Comparison of ENCODE assay signal across 8 cellular contexts in genomic region chr14:61281911-61282310, GRCh38. TPM values are rescaled to one million over a fixed set of nuclear protein-coding genes. Genes with fewer than 3 reads are reported as not detected.
DNase-seq lines count a peak whose midpoint lies in the region; ATAC-seq and TF ChIP-seq lines count a peak whose summit lies in the region.

No MANE protein-coding gene starts in this region.

- no peaks in the 10 kb centered on the region for H3K27me3 ChIP-seq in CD8-positive, alpha-beta memory T cell (ENCODE audit: insufficient read depth, low read length, poor library complexity, severe bottlenecking)
- peaks cover 0 to 23% (median 0%) of the 10 kb centered on the region in 4 donors for H3K27me3 ChIP-seq in esophagus squamous epithelium

- no peaks in the 10 kb centered on the region for H3K36me3 ChIP-seq in CD8-positive, alpha-beta memory T cell (ENCODE audit: insufficient read depth, low read length)
- no peaks in the 10 kb centered on the region for H3K36me3 ChIP-seq in esophagus squamous epithelium

- no peak for TF ChIP-seq POLR2A in esophagus squamous epithelium (IDR thresholded peaks at IDR 0.05)

- H3K27ac Mint-ChIP-seq in CD8-positive, alpha-beta memory T cell, result peak overlapping the region in 2 of 8 donors; percentile 69 to 83
- H3K27ac Mint-ChIP-seq in osteocyte (ENCODE audit: unreplicated experiment), result peak overlapping the region; percentile 78

- peaks cover 29 to 52% (median 35%) of the 10 kb centered on the region in 3 donors for H3K4me1 Mint-ChIP-seq in CD8-positive, alpha-beta memory T cell
- H3K4me1 Mint-ChIP-seq in osteocyte (ENCODE audit: unreplicated experiment), result peaks cover 22% of the 10 kb centered on the region

- POLR2A ChIA-PET in CD8-positive, alpha-beta memory T cell (lab: Charles Lee), result interaction anchor here (2.0 kb wide), 1 partner anchor 170 kb away, joined by 10 read pairs; no protein-coding TSS in a partner anchor

- no peak for TF ChIP-seq CTCF in esophagus squamous epithelium (IDR thresholded peaks at IDR 0.05)
- no peak for TF ChIP-seq CTCF in osteocyte (IDR thresholded peaks at IDR 0.05)

- H3K27ac ChIP-seq in CD8-positive, alpha-beta memory T cell (ENCODE audit: low read depth, low read length), result no peak overlapping the region
- H3K27ac ChIP-seq in esophagus squamous epithelium, result peak overlapping the region in 3 of 4 donors; percentile 92 to 98 (median 98)

- peaks cover 0 to 2% of the 10 kb centered on the region in 2 donors for H3K27me3 Mint-ChIP-seq in CD8-positive, alpha-beta memory T cell
- H3K27me3 Mint-ChIP-seq in osteocyte (ENCODE audit: unreplicated experiment), result no peaks in the 10 kb centered on the region

- H3K4me3 ChIP-seq in CD8-positive, alpha-beta memory T cell (ENCODE audit: low read length), result no peak overlapping the region
- H3K4me3 ChIP-seq in esophagus squamous epithelium, result peak overlapping the region; percentile 57 to 79 (median 72)

- ATAC-seq in GM21717 (IDR thresholded peaks at IDR 0.05; ENCODE audit: unreplicated experiment), result no peak

- intact Hi-C loops in esophagus squamous epithelium (cut with DNase I), result no loop called here

- no peaks in the 10 kb centered on the region for H3K9me3 ChIP-seq in CD8-positive, alpha-beta memory T cell (ENCODE audit: low read length)
- no peaks in the 10 kb centered on the region for H3K9me3 ChIP-seq in esophagus squamous epithelium

- no peak for DNase-seq in CD8-positive, alpha-beta memory T cell
- DNase-seq in LHCN-M2 (ENCODE audit: low read depth) (peak; percentile 19), esophagus squamous epithelium (lab: John Stamatoyannopoulos, UW) (no peak), osteocyte (ENCODE audit: extremely low spot score, unreplicated experiment) (no peak), activated gamma-delta T cell (lab: John Stamatoyannopoulos, UW) (no peak), dermis blood vessel endothelial cell (no peak), hepatic stellate cell (ENCODE audit: low spot score) (no peak)

- peaks cover 0 to 8% (median 0%) of the 10 kb centered on the region in 3 donors for H3K36me3 Mint-ChIP-seq in CD8-positive, alpha-beta memory T cell
- peaks cover 1% of the 10 kb centered on the region for H3K36me3 Mint-ChIP-seq in osteocyte (ENCODE audit: unreplicated experiment)

- 25 to 32% methylated on average over 1 of the region's 1 CpG for whole genome bisulfite sequencing in esophagus squamous epithelium, 2 donors

- no peaks in the 10 kb centered on the region for H3K9me3 Mint-ChIP-seq in CD8-positive, alpha-beta memory T cell
- no peaks in the 10 kb centered on the region for H3K9me3 Mint-ChIP-seq in osteocyte (ENCODE audit: unreplicated experiment)

- CTCF ChIA-PET in CD8-positive, alpha-beta memory T cell (lab: Charles Lee), result interaction anchor here (0.6 to 9.2 kb wide), 10 partner anchors 10 to 812 kb away, joined by 3 to 89 read pairs (median 7); no protein-coding TSS in a partner anchor

- H3K4me1 ChIP-seq in CD8-positive, alpha-beta memory T cell (ENCODE audit: insufficient read depth, low read length), result peaks cover 17% of the 10 kb centered on the region
- H3K4me1 ChIP-seq in esophagus squamous epithelium, result peaks cover 0 to 65% (median 6%) of the 10 kb centered on the region in 3 donors

- peak overlapping the region in 6 of 7 donors; percentile 79 to 94 (median 90) for H3K4me3 Mint-ChIP-seq in CD8-positive, alpha-beta memory T cell
- peak overlapping the region; percentile 68 for H3K4me3 Mint-ChIP-seq in osteocyte (ENCODE audit: unreplicated experiment)

RNA-seq across cellular contexts. Expression of gene TMEM30B, which starts 0.8 kb away (rescaled TPM):
- total RNA-seq in CD8-positive, alpha-beta memory T cell, result 1 to 10 TPM; 1.7 to 1.9 TPM
- 6.5 TPM for polyA plus RNA-seq in CD8-positive, alpha-beta memory T cell
- total RNA-seq in LHCN-M2 (2014; rRNA removed) (under 0.01 and 0.06 TPM in 2 replicates), esophagus squamous epithelium (10 to 100 TPM; 18.5 to 35.9 (median 26.3) TPM), osteocyte (1.2 and 1.3 TPM in 2 replicates), dermis blood vessel endothelial cell (0.33 and 0.34 TPM in 2 replicates)
- 0.05 TPM for polyA plus RNA-seq in LHCN-M2 (2012)

RNA-seq across cellular contexts. Expression of gene PRKCH, which starts 39.5 kb away (rescaled TPM):
- total RNA-seq in CD8-positive, alpha-beta memory T cell, result 100 to 1,000 TPM; 165 to 166 TPM
- polyA plus RNA-seq in CD8-positive, alpha-beta memory T cell, result 369 TPM
- total RNA-seq in LHCN-M2 (2014; rRNA removed), result 13.8 and 17.8 TPM in 2 replicates
- polyA plus RNA-seq in LHCN-M2 (2012), result 3.1 TPM
- total RNA-seq in esophagus squamous epithelium, result 10 to 100 TPM; 34.5 to 51.3 (median 45.0) TPM
- total RNA-seq in osteocyte, result 10.6 and 11.1 TPM in 2 replicates
- 312 and 327 TPM in 2 replicates for total RNA-seq in dermis blood vessel endothelial cell
